ENCODE assay signal across 19 cellular contexts in the genomic region with DNA sequence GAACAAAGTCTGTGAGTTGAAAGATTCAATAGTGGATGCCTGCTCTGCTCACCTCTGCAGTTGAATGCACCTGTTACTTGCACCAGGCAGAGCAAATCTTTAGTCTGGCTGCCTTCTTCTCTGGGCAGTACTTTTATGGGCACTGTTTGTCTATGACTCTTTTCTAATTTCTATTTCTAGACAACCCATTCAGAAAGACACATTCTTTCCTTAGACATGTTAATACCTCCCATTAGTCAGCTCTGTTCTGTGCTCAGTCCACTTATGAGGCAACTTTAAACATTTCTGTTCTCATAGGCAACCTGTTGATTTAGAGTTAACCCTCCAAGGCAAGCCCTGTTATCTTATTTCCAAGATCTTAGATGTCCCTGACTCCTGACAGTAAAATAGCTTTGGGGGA.
DNase-seq lines count a peak whose midpoint lies in the region; ATAC-seq and TF ChIP-seq lines count a peak whose summit lies in the region.
"Had no signal": no experiment of that assay in that cellular context is flagged by ENCODE, and none has a peak within 500 bp of the region (broad histone marks: within the 10 kb centered on the region; RNA-seq: fewer than 3 reads in every experiment).

No MANE protein-coding gene starts in this region.

- intact Hi-C loops in left lung (cut with DNase I), result no loop called here
- intact Hi-C loops in activated T-helper 2 cell treated with anti-CD3 and anti-CD28 coated beads, Interferon-gamma antibody, Interleukin-2, Interleukin-4, amounts not matched to agents 10 μg/mL and 5 μg/mL and 100 μg/mL, durations not matched to agents 14 hours and 24 hours and 36 hours (cut with micrococcal nuclease), result no loop called here

- no peaks in the 10 kb centered on the region for H3K4me1 Mint-ChIP-seq in activated naive CD8-positive, alpha-beta T cell treated with anti-CD3 and anti-CD28 coated beads for 36 hours
- no peaks in the 10 kb centered on the region for H3K4me1 Mint-ChIP-seq in activated T-helper 2 cell treated with anti-CD3 and anti-CD28 coated beads, Interferon-gamma antibody, Interleukin-2, Interleukin-4, amounts not matched to agents 10 μg/mL and 5 μg/mL and 100 μg/mL, durations not matched to agents 14 hours and 24 hours and 36 hours (ENCODE audit: low read depth)
- H3K4me1 Mint-ChIP-seq: T-cell had no signal

- DNase-seq in HCEC 1CT (peak; percentile 65), epithelial cell of esophagus (ENCODE audit: low read depth) (peak; percentile 68), left lung (no peak), thoracic aorta (ENCODE audit: low spot score) (no peak), NCI-H524 treated with DMSO at 0.1 percent for 48 hours (lab: John Stamatoyannopoulos, UW) (no peak), retina (no peak)
- DNase-seq in activated naive CD8-positive, alpha-beta T cell treated with anti-CD3 and anti-CD28 coated beads for 36 hours, result no peak
- no peak for DNase-seq in activated T-helper 2 cell treated with anti-CD3 and anti-CD28 coated beads, Interferon-gamma antibody, Interleukin-2, Interleukin-4, amounts not matched to agents 10 μg/mL and 5 μg/mL and 100 μg/mL, durations not matched to agents 14 hours and 24 hours and 36 hours (ENCODE audit: low spot score)
- DNase-seq: DMS79 treated with DMSO at 0.1 percent for 48 hours, hippocampal formation, NCI-H187 treated with DMSO at 0.1 percent for 48 hours, NCI-H526, PC-9, T-cell had no signal

- H3K4me1 ChIP-seq in left lung, result no peaks in the 10 kb centered on the region
- peaks cover 27 to 93% of the 10 kb centered on the region in 2 donors for H3K4me1 ChIP-seq in thoracic aorta (ENCODE audit: control insufficient read depth in 1 of 2, low read depth in 2 of 2)

- no peak overlapping the region for H3K4me3 Mint-ChIP-seq in activated naive CD8-positive, alpha-beta T cell treated with anti-CD3 and anti-CD28 coated beads for 36 hours
- H3K4me3 Mint-ChIP-seq in activated T-helper 2 cell treated with anti-CD3 and anti-CD28 coated beads, Interferon-gamma antibody, Interleukin-2, Interleukin-4, amounts not matched to agents 10 μg/mL and 5 μg/mL and 100 μg/mL, durations not matched to agents 14 hours and 24 hours and 36 hours (ENCODE audit: low read depth), result no peak overlapping the region
- H3K4me3 Mint-ChIP-seq: natural killer cell treated with Interleukin-12 subunit alpha and Interleukin-12 subunit beta and Interleukin-15 and Interleukin-18, amount 100 ng/mL, for 72 hours; stimulated activated naive CD8-positive, alpha-beta T cell treated with anti-CD3 and anti-CD28 coated beads, Interleukin-15, Interleukin-2, amounts not matched to agents 100 ng/mL and 50 ng/mL, for 24 hours; T-cell; WTC11 had no signal

- H3K27ac ChIP-seq in left lung, result no peak overlapping the region
- peak overlapping the region; percentile 93 to 96 for H3K27ac ChIP-seq in thoracic aorta
- H3K27ac ChIP-seq: C4-2B, PC-9 had no signal

- H3K4me3 ChIP-seq in epithelial cell of esophagus (ENCODE audit: low read length), result no peak overlapping the region
- H3K4me3 ChIP-seq in left lung, result no peak overlapping the region
- H3K4me3 ChIP-seq in thoracic aorta, result peak overlapping the region; percentile 9
- H3K4me3 ChIP-seq: PC-9 had no signal

- H3K27me3 ChIP-seq in left lung (no peaks in the 10 kb centered on the region), thoracic aorta (replicated peaks; ENCODE audit: insufficient read depth) (no peaks in the 10 kb centered on the region)

- no peaks in the 10 kb centered on the region for H3K36me3 ChIP-seq in left lung
- no peaks in the 10 kb centered on the region for H3K36me3 ChIP-seq in thoracic aorta

- TF ChIP-seq CTCF in epithelial cell of esophagus (IDR thresholded peaks at IDR 0.05; ENCODE audit: insufficient read depth, low read depth, low read length, missing control alignments) (no peak), left lung (IDR thresholded peaks at IDR 0.05) (no peak), thoracic aorta (IDR thresholded peaks at IDR 0.05) (no peak)

- H3K9me3 Mint-ChIP-seq in activated naive CD8-positive, alpha-beta T cell treated with anti-CD3 and anti-CD28 coated beads for 36 hours, result no peaks in the 10 kb centered on the region
- H3K9me3 Mint-ChIP-seq in activated T-helper 2 cell treated with anti-CD3 and anti-CD28 coated beads, Interferon-gamma antibody, Interleukin-2, Interleukin-4, amounts not matched to agents 10 μg/mL and 5 μg/mL and 100 μg/mL, durations not matched to agents 14 hours and 24 hours and 36 hours, result no peaks in the 10 kb centered on the region
- H3K9me3 Mint-ChIP-seq: natural killer cell treated with Interleukin-12 subunit alpha and Interleukin-12 subunit beta and Interleukin-15 and Interleukin-18, amount 100 ng/mL, for 72 hours; stimulated activated naive CD8-positive, alpha-beta T cell treated with anti-CD3 and anti-CD28 coated beads, Interleukin-15, Interleukin-2, amounts not matched to agents 100 ng/mL and 50 ng/mL, for 24 hours; WTC11 had no signal

- peaks cover 23% of the 10 kb centered on the region for H3K27me3 Mint-ChIP-seq in activated naive CD8-positive, alpha-beta T cell treated with anti-CD3 and anti-CD28 coated beads for 36 hours
- H3K27me3 Mint-ChIP-seq in activated T-helper 2 cell treated with anti-CD3 and anti-CD28 coated beads, Interferon-gamma antibody, Interleukin-2, Interleukin-4, amounts not matched to agents 10 μg/mL and 5 μg/mL and 100 μg/mL, durations not matched to agents 14 hours and 24 hours and 36 hours (ENCODE audit: low read depth), result peaks cover 5% of the 10 kb centered on the region

- no peak overlapping the region for H3K27ac Mint-ChIP-seq in activated naive CD8-positive, alpha-beta T cell treated with anti-CD3 and anti-CD28 coated beads for 36 hours
- H3K27ac Mint-ChIP-seq in activated T-helper 2 cell treated with anti-CD3 and anti-CD28 coated beads, Interferon-gamma antibody, Interleukin-2, Interleukin-4, amounts not matched to agents 10 μg/mL and 5 μg/mL and 100 μg/mL, durations not matched to agents 14 hours and 24 hours and 36 hours, result no peak overlapping the region
- H3K27ac Mint-ChIP-seq: natural killer cell treated with Interleukin-12 subunit alpha and Interleukin-12 subunit beta and Interleukin-15 and Interleukin-18, amount 100 ng/mL, for 72 hours; stimulated activated naive CD8-positive, alpha-beta T cell treated with anti-CD3 and anti-CD28 coated beads, Interleukin-15, Interleukin-2, amounts not matched to agents 100 ng/mL and 50 ng/mL, for 24 hours; T-cell; WTC11 had no signal

- ATAC-seq in left lung, result peak; percentile 80
- peak; percentile 87 for ATAC-seq in thoracic aorta (ENCODE audit: insufficient number of reproducible peaks, low FRiP score, low read depth)
- ATAC-seq: left lobe of liver; natural killer cell treated with Interleukin-12 subunit alpha and Interleukin-12 subunit beta and Interleukin-15 and Interleukin-18, amount 100 ng/mL, for 72 hours; T-cell; WTC11 had no signal

- H3K36me3 Mint-ChIP-seq in activated naive CD8-positive, alpha-beta T cell treated with anti-CD3 and anti-CD28 coated beads for 36 hours, result no peaks in the 10 kb centered on the region
- H3K36me3 Mint-ChIP-seq in activated T-helper 2 cell treated with anti-CD3 and anti-CD28 coated beads, Interferon-gamma antibody, Interleukin-2, Interleukin-4, amounts not matched to agents 10 μg/mL and 5 μg/mL and 100 μg/mL, durations not matched to agents 14 hours and 24 hours and 36 hours (ENCODE audit: low read depth), result no peaks in the 10 kb centered on the region
- H3K36me3 Mint-ChIP-seq: natural killer cell treated with Interleukin-12 subunit alpha and Interleukin-12 subunit beta and Interleukin-15 and Interleukin-18, amount 100 ng/mL, for 72 hours; T-cell; WTC11 had no signal

- H3K9me3 ChIP-seq in left lung (no peaks in the 10 kb centered on the region), thoracic aorta (no peaks in the 10 kb centered on the region)

Comparison
In these comparisons a context has a peak if more than half of its experiments do, and no peak if none do; other contexts are left out.
1. DNase-seq: peak in HCEC 1CT (single experiment) and epithelial cell of esophagus (single experiment); none in left lung (0 of 2), thoracic aorta (single experiment), activated naive CD8-positive, alpha-beta T cell treated with anti-CD3 and anti-CD28 coated beads for 36 hours (single experiment), NCI-H524 treated with DMSO at 0.1 percent for 48 hours (single experiment), retina (single experiment) and activated T-helper 2 cell treated with anti-CD3 and anti-CD28 coated beads, Interferon-gamma antibody, Interleukin-2, Interleukin-4, amounts not matched to agents 10 μg/mL and 5 μg/mL and 100 μg/mL, durations not matched to agents 14 hours and 24 hours and 36 hours (single experiment).
2. H3K27ac ChIP-seq: peak in thoracic aorta (2 of 2); none in left lung (0 of 2).